Comparison of ENCODE assay signal across 1 cellular context in the genomic region with DNA sequence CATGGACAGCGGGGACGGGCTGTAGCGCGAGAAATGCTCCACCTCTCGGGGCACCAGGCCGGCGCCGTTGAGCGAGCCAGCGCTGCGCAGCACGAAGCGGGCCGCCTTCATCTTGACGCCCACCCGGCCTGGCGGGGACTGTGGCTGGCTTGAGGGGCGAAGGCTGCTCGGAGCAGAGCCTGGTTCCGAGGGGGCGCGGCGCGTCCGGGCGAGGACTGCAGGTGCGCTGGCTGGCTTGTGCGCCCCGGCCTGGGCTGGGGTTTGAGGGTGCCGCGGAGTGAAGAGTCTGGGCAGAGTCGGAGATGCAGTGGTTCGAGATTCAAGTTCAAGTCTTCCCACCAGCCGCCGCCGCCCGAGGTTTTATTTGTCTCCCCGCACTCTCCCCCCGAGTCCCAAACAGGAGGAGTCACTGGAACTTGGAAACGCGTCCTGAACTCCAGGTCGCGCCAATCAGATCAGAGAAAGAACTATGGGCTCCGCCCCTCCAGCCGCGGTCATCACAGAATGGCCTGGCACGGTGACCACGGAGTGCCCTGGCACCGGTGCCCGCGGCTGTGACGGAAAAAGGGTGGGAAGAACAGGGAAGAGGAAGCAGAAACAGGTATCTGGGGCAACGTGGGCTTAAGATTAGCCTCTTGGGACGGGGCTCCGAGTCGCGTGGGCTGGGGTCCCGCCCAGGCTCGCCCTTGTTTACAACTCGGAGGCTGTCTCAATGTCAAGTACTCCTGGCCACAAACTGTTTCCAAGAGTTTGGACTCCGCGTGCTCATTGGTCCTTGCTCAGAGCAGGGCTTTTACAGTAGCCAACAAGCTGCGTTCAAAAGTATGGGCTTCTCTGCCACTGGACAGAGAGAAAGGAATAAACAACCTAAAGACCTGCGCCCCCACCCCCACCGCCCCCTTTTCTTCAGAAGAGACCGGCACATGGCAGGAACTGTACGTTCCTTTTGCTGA.
A peak's percentile ranks its signal among the peaks of the same experiment; 100 is the strongest.
TF ChIP-seq lines count a peak whose summit lies in the region.

PDK4 (minus strand) TSS at position 334 of the 953 bp plus-strand sequence; CDS start at position 111, 223 bp downstream.

TF ChIP-seq in HepG2, 621 proteins besides CTCF, POLR2A, EP300 and RAD21 (continued from another document):
- TF ChIP-seq, protein P1, sequence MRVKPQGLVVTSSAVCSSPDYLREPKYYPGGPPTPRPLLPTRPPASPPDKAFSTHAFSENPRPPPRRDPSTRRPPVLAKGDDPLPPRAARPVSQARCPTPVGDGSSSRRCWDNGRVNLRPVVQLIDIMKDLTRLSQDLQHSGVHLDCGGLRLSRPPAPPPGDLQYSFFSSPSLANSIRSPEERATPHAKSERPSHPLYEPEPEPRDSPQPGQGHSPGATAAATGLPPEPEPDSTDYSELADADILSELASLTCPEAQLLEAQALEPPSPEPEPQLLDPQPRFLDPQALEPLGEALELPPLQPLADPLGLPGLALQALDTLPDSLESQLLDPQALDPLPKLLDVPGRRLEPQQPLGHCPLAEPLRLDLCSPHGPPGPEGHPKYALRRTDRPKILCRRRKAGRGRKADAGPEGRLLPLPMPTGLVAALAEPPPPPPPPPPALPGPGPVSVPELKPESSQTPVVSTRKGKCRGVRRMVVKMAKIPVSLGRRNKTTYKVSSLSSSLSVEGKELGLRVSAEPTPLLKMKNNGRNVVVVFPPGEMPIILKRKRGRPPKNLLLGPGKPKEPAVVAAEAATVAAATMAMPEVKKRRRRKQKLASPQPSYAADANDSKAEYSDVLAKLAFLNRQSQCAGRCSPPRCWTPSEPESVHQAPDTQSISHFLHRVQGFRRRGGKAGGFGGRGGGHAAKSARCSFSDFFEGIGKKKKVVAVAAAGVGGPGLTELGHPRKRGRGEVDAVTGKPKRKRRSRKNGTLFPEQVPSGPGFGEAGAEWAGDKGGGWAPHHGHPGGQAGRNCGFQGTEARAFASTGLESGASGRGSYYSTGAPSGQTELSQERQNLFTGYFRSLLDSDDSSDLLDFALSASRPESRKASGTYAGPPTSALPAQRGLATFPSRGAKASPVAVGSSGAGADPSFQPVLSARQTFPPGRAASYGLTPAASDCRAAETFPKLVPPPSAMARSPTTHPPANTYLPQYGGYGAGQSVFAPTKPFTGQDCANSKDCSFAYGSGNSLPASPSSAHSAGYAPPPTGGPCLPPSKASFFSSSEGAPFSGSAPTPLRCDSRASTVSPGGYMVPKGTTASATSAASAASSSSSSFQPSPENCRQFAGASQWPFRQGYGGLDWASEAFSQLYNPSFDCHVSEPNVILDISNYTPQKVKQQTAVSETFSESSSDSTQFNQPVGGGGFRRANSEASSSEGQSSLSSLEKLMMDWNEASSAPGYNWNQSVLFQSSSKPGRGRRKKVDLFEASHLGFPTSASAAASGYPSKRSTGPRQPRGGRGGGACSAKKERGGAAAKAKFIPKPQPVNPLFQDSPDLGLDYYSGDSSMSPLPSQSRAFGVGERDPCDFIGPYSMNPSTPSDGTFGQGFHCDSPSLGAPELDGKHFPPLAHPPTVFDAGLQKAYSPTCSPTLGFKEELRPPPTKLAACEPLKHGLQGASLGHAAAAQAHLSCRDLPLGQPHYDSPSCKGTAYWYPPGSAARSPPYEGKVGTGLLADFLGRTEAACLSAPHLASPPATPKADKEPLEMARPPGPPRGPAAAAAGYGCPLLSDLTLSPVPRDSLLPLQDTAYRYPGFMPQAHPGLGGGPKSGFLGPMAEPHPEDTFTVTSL (CRISPR knock-in tag; IDR thresholded peaks at IDR 0.05; ENCODE audit: borderline replicate concordance), result no peak
- TF ChIP-seq ZNF224 (CRISPR knock-in tag; IDR thresholded peaks at IDR 0.05) (no peak), NBN (conservative IDR thresholded peaks at IDR 0.05) (no peak), ARHGAP35 (CRISPR knock-in tag; IDR thresholded peaks at IDR 0.05; ENCODE audit: borderline replicate concordance) (no peak), TBP (CRISPR knock-in tag; IDR thresholded peaks at IDR 0.05) (no peak), IKZF4 (CRISPR knock-in tag; IDR thresholded peaks at IDR 0.05; ENCODE audit: borderline replicate concordance, low read depth, not compliant biosample characterization) (no peak), MTF2 (CRISPR knock-in tag; IDR thresholded peaks at IDR 0.05; ENCODE audit: borderline replicate concordance) (peak; percentile 24), KDM6A (CRISPR knock-in tag; IDR thresholded peaks at IDR 0.05; ENCODE audit: low read depth) (no peak), KDM5B (CRISPR knock-in tag; IDR thresholded peaks at IDR 0.05; ENCODE audit: borderline replicate concordance) (no peak), AGO1 (IDR thresholded peaks at IDR 0.05; ENCODE audit: low read depth, low read length, poor library complexity, severe bottlenecking) (peak; percentile 51), SIX4 (CRISPR knock-in tag; IDR thresholded peaks at IDR 0.05) (no peak), SOX13 (IDR thresholded peaks at IDR 0.05) (no peak), SOX13 (CRISPR knock-in tag; conservative IDR thresholded peaks at IDR 0.05 in 1 of 2, IDR thresholded peaks at IDR 0.05 in 1 of 2) (no peak), GABPB1 (CRISPR knock-in tag; IDR thresholded peaks at IDR 0.05) (peak; percentile 27; the same call in 1 of the 2 replicates)
- TF ChIP-seq, protein P2, sequence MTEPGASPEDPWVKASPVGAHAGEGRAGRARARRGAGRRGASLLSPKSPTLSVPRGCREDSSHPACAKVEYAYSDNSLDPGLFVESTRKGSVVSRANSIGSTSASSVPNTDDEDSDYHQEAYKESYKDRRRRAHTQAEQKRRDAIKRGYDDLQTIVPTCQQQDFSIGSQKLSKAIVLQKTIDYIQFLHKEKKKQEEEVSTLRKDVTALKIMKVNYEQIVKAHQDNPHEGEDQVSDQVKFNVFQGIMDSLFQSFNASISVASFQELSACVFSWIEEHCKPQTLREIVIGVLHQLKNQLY (CRISPR knock-in tag; IDR thresholded peaks at IDR 0.05), result no peak
- TF ChIP-seq, protein P3, sequence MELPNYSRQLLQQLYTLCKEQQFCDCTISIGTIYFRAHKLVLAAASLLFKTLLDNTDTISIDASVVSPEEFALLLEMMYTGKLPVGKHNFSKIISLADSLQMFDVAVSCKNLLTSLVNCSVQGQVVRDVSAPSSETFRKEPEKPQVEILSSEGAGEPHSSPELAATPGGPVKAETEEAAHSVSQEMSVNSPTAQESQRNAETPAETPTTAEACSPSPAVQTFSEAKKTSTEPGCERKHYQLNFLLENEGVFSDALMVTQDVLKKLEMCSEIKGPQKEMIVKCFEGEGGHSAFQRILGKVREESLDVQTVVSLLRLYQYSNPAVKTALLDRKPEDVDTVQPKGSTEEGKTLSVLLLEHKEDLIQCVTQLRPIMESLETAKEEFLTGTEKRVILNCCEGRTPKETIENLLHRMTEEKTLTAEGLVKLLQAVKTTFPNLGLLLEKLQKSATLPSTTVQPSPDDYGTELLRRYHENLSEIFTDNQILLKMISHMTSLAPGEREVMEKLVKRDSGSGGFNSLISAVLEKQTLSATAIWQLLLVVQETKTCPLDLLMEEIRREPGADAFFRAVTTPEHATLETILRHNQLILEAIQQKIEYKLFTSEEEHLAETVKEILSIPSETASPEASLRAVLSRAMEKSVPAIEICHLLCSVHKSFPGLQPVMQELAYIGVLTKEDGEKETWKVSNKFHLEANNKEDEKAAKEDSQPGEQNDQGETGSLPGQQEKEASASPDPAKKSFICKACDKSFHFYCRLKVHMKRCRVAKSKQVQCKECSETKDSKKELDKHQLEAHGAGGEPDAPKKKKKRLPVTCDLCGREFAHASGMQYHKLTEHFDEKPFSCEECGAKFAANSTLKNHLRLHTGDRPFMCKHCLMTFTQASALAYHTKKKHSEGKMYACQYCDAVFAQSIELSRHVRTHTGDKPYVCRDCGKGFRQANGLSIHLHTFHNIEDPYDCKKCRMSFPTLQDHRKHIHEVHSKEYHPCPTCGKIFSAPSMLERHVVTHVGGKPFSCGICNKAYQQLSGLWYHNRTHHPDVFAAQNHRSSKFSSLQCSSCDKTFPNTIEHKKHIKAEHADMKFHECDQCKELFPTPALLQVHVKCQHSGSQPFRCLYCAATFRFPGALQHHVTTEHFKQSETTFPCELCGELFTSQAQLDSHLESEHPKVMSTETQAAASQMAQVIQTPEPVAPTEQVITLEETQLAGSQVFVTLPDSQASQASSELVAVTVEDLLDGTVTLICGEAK (IDR thresholded peaks at IDR 0.05), result no peak
- TF ChIP-seq, protein P3 (CRISPR knock-in tag; IDR thresholded peaks at IDR 0.05), result 0 out of 2 replicates have a peak, but pooled peaks have one; percentile 36
- TF ChIP-seq, protein P4, sequence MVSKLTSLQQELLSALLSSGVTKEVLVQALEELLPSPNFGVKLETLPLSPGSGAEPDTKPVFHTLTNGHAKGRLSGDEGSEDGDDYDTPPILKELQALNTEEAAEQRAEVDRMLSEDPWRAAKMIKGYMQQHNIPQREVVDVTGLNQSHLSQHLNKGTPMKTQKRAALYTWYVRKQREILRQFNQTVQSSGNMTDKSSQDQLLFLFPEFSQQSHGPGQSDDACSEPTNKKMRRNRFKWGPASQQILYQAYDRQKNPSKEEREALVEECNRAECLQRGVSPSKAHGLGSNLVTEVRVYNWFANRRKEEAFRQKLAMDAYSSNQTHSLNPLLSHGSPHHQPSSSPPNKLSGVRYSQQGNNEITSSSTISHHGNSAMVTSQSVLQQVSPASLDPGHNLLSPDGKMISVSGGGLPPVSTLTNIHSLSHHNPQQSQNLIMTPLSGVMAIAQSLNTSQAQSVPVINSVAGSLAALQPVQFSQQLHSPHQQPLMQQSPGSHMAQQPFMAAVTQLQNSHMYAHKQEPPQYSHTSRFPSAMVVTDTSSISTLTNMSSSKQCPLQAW (CRISPR knock-in tag; IDR thresholded peaks at IDR 0.05), result no peak
TF ChIP-seq in HepG2: peak in this region for 33.
